In genomic region chr2:43217228-43218220, GRCh38 we compare ENCODE assay signal across 8 cellular contexts. TPM values are rescaled to one million over a fixed set of nuclear protein-coding genes. Genes with fewer than 3 reads are reported as not detected.
DNase-seq lines count a peak whose midpoint lies in the region; ATAC-seq lines count a peak whose summit lies in the region.

No MANE protein-coding gene starts in this region.

- H3K4me3 ChIP-seq in urinary bladder (ENCODE audit: low read depth, low read length), result no peak overlapping the region

- no peaks in the 10 kb centered on the region for H3K27me3 Mint-ChIP-seq in activated naive CD4-positive, alpha-beta T cell treated with anti-CD3 and anti-CD28 coated beads, Interleukin-2, amount 50 U/mL, for 24 hours
- no peaks in the 10 kb centered on the region for H3K27me3 Mint-ChIP-seq in memory B cell

- peak overlapping the region; percentile 68 for H3K27ac Mint-ChIP-seq in activated naive CD4-positive, alpha-beta T cell treated with anti-CD3 and anti-CD28 coated beads, Interleukin-2, amount 50 U/mL, for 24 hours
- peak overlapping the region; percentile 95 for H3K27ac Mint-ChIP-seq in memory B cell

- peaks cover 3% of the 10 kb centered on the region for H3K36me3 Mint-ChIP-seq in activated naive CD4-positive, alpha-beta T cell treated with anti-CD3 and anti-CD28 coated beads, Interleukin-2, amount 50 U/mL, for 24 hours
- peaks cover 12% of the 10 kb centered on the region for H3K36me3 Mint-ChIP-seq in memory B cell

- H3K9me3 Mint-ChIP-seq in activated naive CD4-positive, alpha-beta T cell treated with anti-CD3 and anti-CD28 coated beads, Interleukin-2, amount 50 U/mL, for 24 hours, result no peaks in the 10 kb centered on the region
- H3K9me3 Mint-ChIP-seq in memory B cell, result no peaks in the 10 kb centered on the region

- peaks cover 60% of the 10 kb centered on the region for H3K4me1 Mint-ChIP-seq in activated naive CD4-positive, alpha-beta T cell treated with anti-CD3 and anti-CD28 coated beads, Interleukin-2, amount 50 U/mL, for 24 hours
- H3K4me1 Mint-ChIP-seq in memory B cell, result peaks cover 39% of the 10 kb centered on the region

- ATAC-seq in memory B cell (ENCODE audit: low read depth), result no peak
- ATAC-seq in GM18868 (IDR thresholded peaks at IDR 0.05; ENCODE audit: unreplicated experiment), result no peak
- ATAC-seq in GM19455 (IDR thresholded peaks at IDR 0.05; ENCODE audit: unreplicated experiment), result no peak

- H3K4me3 Mint-ChIP-seq in activated naive CD4-positive, alpha-beta T cell treated with anti-CD3 and anti-CD28 coated beads, Interleukin-2, amount 50 U/mL, for 24 hours, result peak overlapping the region; percentile 21
- H3K4me3 Mint-ChIP-seq in memory B cell, result peak overlapping the region; percentile 48

- peak overlapping the region; percentile 63 for H3K27ac ChIP-seq in urinary bladder (ENCODE audit: low read depth)

- no peaks in the 10 kb centered on the region for H3K36me3 ChIP-seq in urinary bladder (ENCODE audit: insufficient read depth)

- no peaks in the 10 kb centered on the region for H3K4me1 ChIP-seq in urinary bladder (ENCODE audit: insufficient read depth)

- WGBS in urinary bladder, result 42% methylated on average over 14 of the region's 14 CpGs

- DNase-seq in activated naive CD4-positive, alpha-beta T cell treated with anti-CD3 and anti-CD28 coated beads, Interleukin-2, amount 50 U/mL, for 16 hours, result no peak
- peak; percentile 40 for DNase-seq in astrocyte of the hippocampus (ENCODE audit: low read depth, low spot score)
- DNase-seq in memory B cell (ENCODE audit: low spot score in 2 of 2), result no peak
- DNase-seq in SW 1271 (lab: John Stamatoyannopoulos, UW), result no peak

RNA-seq across cellular contexts. Expression of gene ZFP36L2, which starts 8.9 kb away (rescaled TPM):
- 54.8 TPM for total RNA-seq in urinary bladder
- 145 TPM for polyA plus RNA-seq in urinary bladder
